In the genomic region with DNA sequence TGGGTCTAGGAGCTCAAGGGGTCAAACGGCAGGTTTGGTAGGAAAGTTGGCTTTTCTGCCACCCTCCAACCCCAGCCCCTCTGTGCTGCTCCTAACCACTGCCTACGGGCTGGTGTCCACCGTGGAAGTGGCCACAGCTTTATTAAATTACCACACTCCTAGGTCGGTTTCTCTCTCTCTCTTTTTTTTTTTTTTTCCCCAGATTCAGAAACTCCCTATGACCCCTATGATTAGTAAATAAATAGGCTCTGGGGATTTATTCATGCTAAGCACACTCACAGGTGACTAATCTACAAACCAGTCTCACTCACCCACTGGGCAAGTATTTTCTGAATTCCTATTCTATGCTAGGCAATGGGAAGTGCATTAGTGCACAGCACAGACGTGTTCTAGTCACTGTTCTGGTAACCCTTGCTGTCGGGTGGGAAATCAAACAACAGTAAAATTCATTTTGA, we compare ENCODE assay signal across 1 cellular context.
A peak's percentile ranks its signal among the peaks of the same experiment; 100 is the strongest.
TF ChIP-seq lines count a peak whose summit lies in the region.

No MANE protein-coding gene starts in this region.

TF ChIP-seq in A549, 52 proteins besides CTCF, POLR2A, EP300 and RAD21 (continued from another document):
- TF ChIP-seq, protein P1, sequence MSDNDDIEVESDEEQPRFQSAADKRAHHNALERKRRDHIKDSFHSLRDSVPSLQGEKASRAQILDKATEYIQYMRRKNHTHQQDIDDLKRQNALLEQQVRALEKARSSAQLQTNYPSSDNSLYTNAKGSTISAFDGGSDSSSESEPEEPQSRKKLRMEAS (IDR thresholded peaks at IDR 0.05), result peak; percentile 52
- TF ChIP-seq, protein P2, sequence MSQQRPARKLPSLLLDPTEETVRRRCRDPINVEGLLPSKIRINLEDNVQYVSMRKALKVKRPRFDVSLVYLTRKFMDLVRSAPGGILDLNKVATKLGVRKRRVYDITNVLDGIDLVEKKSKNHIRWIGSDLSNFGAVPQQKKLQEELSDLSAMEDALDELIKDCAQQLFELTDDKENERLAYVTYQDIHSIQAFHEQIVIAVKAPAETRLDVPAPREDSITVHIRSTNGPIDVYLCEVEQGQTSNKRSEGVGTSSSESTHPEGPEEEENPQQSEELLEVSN (IDR thresholded peaks at IDR 0.05; ENCODE audit: borderline replicate concordance, low read depth), result no peak
- peak; percentile 70 for TF ChIP-seq FOSL2 (IDR thresholded peaks at IDR 0.05)
- TF ChIP-seq FOSL2 (CRISPR knock-in tag; IDR thresholded peaks at IDR 0.05), result peak; percentile 93
- no peak for TF ChIP-seq HOXB5 (CRISPR knock-in tag; IDR thresholded peaks at IDR 0.05)
- no peak for TF ChIP-seq MAZ (IDR thresholded peaks at IDR 0.05; ENCODE audit: borderline replicate concordance, low read depth, low read length)
- no peak for TF ChIP-seq PHF8 (IDR thresholded peaks at IDR 0.05; ENCODE audit: borderline replicate concordance, low read depth)
- TF ChIP-seq JUN (IDR thresholded peaks at IDR 0.05), result peak in 1 of 2 experiments; percentile 12; a peak in 2 of 5 replicates
- TF ChIP-seq CBX8 (IDR thresholded peaks at IDR 0.05), result no peak
- TF ChIP-seq ZNF302 (CRISPR knock-in tag; IDR thresholded peaks at IDR 0.05), result no peak
- TF ChIP-seq, protein P3, sequence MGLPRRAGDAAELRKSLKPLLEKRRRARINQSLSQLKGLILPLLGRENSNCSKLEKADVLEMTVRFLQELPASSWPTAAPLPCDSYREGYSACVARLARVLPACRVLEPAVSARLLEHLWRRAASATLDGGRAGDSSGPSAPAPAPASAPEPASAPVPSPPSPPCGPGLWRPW (IDR thresholded peaks at IDR 0.05), result no peak
- TF ChIP-seq RNF2 (IDR thresholded peaks at IDR 0.05; ENCODE audit: borderline replicate concordance, low read depth), result no peak
- no peak for TF ChIP-seq HOXB13 (CRISPR knock-in tag; IDR thresholded peaks at IDR 0.05; ENCODE audit: low read depth)
- no peak for TF ChIP-seq TP53 (CRISPR knock-in tag; IDR thresholded peaks at IDR 0.05)
- peak; percentile 38; the same call in 1 of the 2 replicates for TF ChIP-seq GATA3 (IDR thresholded peaks at IDR 0.05; ENCODE audit: borderline replicate concordance)
- TF ChIP-seq NR3C1 (IDR thresholded peaks at IDR 0.05), result no peak
- no peak for TF ChIP-seq HOXA7 (CRISPR knock-in tag; IDR thresholded peaks at IDR 0.05)
- TF ChIP-seq HDAC2 (IDR thresholded peaks at IDR 0.05), result no peak
- peak; percentile 80 for TF ChIP-seq JUNB (IDR thresholded peaks at IDR 0.05)
- no peak for TF ChIP-seq EHF (CRISPR knock-in tag; IDR thresholded peaks at IDR 0.05)
- TF ChIP-seq ESRRA (IDR thresholded peaks at IDR 0.05; ENCODE audit: borderline replicate concordance, low read length), result no peak
- no peak for TF ChIP-seq SMC3 (IDR thresholded peaks at IDR 0.05)
- no peak for TF ChIP-seq KDM1A (IDR thresholded peaks at IDR 0.05; ENCODE audit: low read depth)
- TF ChIP-seq RCOR1 (IDR thresholded peaks at IDR 0.05; ENCODE audit: low read depth, low read length), result no peak
- no peak for TF ChIP-seq MYC (IDR thresholded peaks at IDR 0.05; ENCODE audit: borderline replicate concordance, low read length)
- TF ChIP-seq ZFP36 (IDR thresholded peaks at IDR 0.05; ENCODE audit: borderline replicate concordance, partially characterized antibody), result no peak
- no peak for TF ChIP-seq HEYL (CRISPR knock-in tag; IDR thresholded peaks at IDR 0.05)
- no peak for TF ChIP-seq KDM5A (IDR thresholded peaks at IDR 0.05)
- TF ChIP-seq RFX5 (IDR thresholded peaks at IDR 0.05), result no peak
- TF ChIP-seq SREBF2 (IDR thresholded peaks at IDR 0.05), result no peak
- TF ChIP-seq CEBPB (IDR thresholded peaks at IDR 0.05), result no peak; a peak in 2 of 4 replicates
- TF ChIP-seq CHD4 (IDR thresholded peaks at IDR 0.05; ENCODE audit: borderline replicate concordance), result no peak
- TF ChIP-seq EHMT2 (IDR thresholded peaks at IDR 0.05; ENCODE audit: low read depth), result no peak
- no peak for TF ChIP-seq MAFK (IDR thresholded peaks at IDR 0.05; ENCODE audit: partially characterized antibody)
- no peak for TF ChIP-seq ZSCAN20 (CRISPR knock-in tag; IDR thresholded peaks at IDR 0.05)
- TF ChIP-seq, protein P4, sequence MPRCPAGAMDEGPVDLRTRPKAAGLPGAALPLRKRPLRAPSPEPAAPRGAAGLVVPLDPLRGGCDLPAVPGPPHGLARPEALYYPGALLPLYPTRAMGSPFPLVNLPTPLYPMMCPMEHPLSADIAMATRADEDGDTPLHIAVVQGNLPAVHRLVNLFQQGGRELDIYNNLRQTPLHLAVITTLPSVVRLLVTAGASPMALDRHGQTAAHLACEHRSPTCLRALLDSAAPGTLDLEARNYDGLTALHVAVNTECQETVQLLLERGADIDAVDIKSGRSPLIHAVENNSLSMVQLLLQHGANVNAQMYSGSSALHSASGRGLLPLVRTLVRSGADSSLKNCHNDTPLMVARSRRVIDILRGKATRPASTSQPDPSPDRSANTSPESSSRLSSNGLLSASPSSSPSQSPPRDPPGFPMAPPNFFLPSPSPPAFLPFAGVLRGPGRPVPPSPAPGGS (IDR thresholded peaks at IDR 0.05), result no peak
- TF ChIP-seq, protein P5, sequence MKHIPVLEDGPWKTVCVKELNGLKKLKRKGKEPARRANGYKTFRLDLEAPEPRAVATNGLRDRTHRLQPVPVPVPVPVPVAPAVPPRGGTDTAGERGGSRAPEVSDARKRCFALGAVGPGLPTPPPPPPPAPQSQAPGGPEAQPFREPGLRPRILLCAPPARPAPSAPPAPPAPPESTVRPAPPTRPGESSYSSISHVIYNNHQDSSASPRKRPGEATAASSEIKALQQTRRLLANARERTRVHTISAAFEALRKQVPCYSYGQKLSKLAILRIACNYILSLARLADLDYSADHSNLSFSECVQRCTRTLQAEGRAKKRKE (CRISPR knock-in tag; IDR thresholded peaks at IDR 0.05; ENCODE audit: low read depth), result no peak
- TF ChIP-seq FOXS1 (CRISPR knock-in tag; IDR thresholded peaks at IDR 0.05), result peak; percentile 52; the same call in 1 of the 2 replicates
